In genomic region chr22:45672564-45673481, GRCh38 we compare ENCODE assay signal across 8 cellular contexts. TPM values are rescaled to one million over a fixed set of nuclear protein-coding genes. Genes with fewer than 3 reads are reported as not detected.
DNase-seq lines count a peak whose midpoint lies in the region; TF ChIP-seq lines count a peak whose summit lies in the region.

No MANE protein-coding gene starts in this region.

- POLR2A ChIA-PET in AG04449 (lab: Yijun Ruan, JAX), result interaction anchor here (0.6 kb wide), 2 partner anchors 13 to 174 kb away, joined by 3 to 4 read pairs; no protein-coding TSS in a partner anchor

- peaks cover 28% of the 10 kb centered on the region for H3K4me1 Mint-ChIP-seq in activated naive CD8-positive, alpha-beta T cell treated with anti-CD3 and anti-CD28 coated beads for 36 hours
- H3K4me1 Mint-ChIP-seq in stimulated activated naive CD8-positive, alpha-beta T cell treated with anti-CD3 and anti-CD28 coated beads, Interleukin-15, Interleukin-2, amounts not matched to agents 100 ng/mL and 50 ng/mL, for 24 hours (ENCODE audit: low read depth), result peaks cover 42% of the 10 kb centered on the region

- no peaks in the 10 kb centered on the region for H3K9me3 ChIP-seq in iPS-15b (ENCODE audit: control insufficient read depth, insufficient read depth, low read length)

- H3K27ac Mint-ChIP-seq in activated naive CD8-positive, alpha-beta T cell treated with anti-CD3 and anti-CD28 coated beads for 36 hours, result peak overlapping the region; percentile 86
- H3K27ac Mint-ChIP-seq in stimulated activated naive CD8-positive, alpha-beta T cell treated with anti-CD3 and anti-CD28 coated beads, Interleukin-15, Interleukin-2, amounts not matched to agents 100 ng/mL and 50 ng/mL, for 24 hours, result peak overlapping the region; percentile 91

- peaks cover 7% of the 10 kb centered on the region for H3K4me1 ChIP-seq in iPS-15b (ENCODE audit: control insufficient read depth, insufficient read depth, low read length)

- no peaks in the 10 kb centered on the region for H3K27me3 ChIP-seq in iPS-15b (ENCODE audit: control insufficient read depth, insufficient read depth, low read length)

- CTCF ChIA-PET in AG04449 (lab: Yijun Ruan, JAX), result interaction anchor here (1.1 to 2.2 kb wide), 4 partner anchors 10 to 191 kb away, joined by 3 to 6 read pairs (median 6); no protein-coding TSS in a partner anchor

- peaks cover 5% of the 10 kb centered on the region for H3K27me3 Mint-ChIP-seq in activated naive CD8-positive, alpha-beta T cell treated with anti-CD3 and anti-CD28 coated beads for 36 hours
- H3K27me3 Mint-ChIP-seq in stimulated activated naive CD8-positive, alpha-beta T cell treated with anti-CD3 and anti-CD28 coated beads, Interleukin-15, Interleukin-2, amounts not matched to agents 100 ng/mL and 50 ng/mL, for 24 hours, result no peaks in the 10 kb centered on the region

- H3K9ac ChIP-seq in iPS-15b (ENCODE audit: low read depth, low read length), result peak overlapping the region; percentile 84

- H3K36me3 Mint-ChIP-seq in activated naive CD8-positive, alpha-beta T cell treated with anti-CD3 and anti-CD28 coated beads for 36 hours, result peaks cover 37% of the 10 kb centered on the region
- peaks cover 33% of the 10 kb centered on the region for H3K36me3 Mint-ChIP-seq in stimulated activated naive CD8-positive, alpha-beta T cell treated with anti-CD3 and anti-CD28 coated beads, Interleukin-15, Interleukin-2, amounts not matched to agents 100 ng/mL and 50 ng/mL, for 24 hours (ENCODE audit: low read depth)

- peak overlapping the region; percentile 93 for H3K4me3 Mint-ChIP-seq in activated naive CD8-positive, alpha-beta T cell treated with anti-CD3 and anti-CD28 coated beads for 36 hours
- peak overlapping the region; percentile 90 for H3K4me3 Mint-ChIP-seq in stimulated activated naive CD8-positive, alpha-beta T cell treated with anti-CD3 and anti-CD28 coated beads, Interleukin-15, Interleukin-2, amounts not matched to agents 100 ng/mL and 50 ng/mL, for 24 hours

- no peak for DNase-seq in AG04449 (ENCODE audit: low read depth, low spot score)
- no peak for DNase-seq in HFF-Myc (ENCODE audit: extremely low read depth, low read depth)
- no peak for DNase-seq in activated naive CD8-positive, alpha-beta T cell treated with anti-CD3 and anti-CD28 coated beads for 36 hours
- DNase-seq in AML-193 (lab: John Stamatoyannopoulos, UW), result no peak
- DNase-seq in medulla oblongata (ENCODE audit: extremely low spot score), result no peak
- no peak for DNase-seq in NCI-H1930 (lab: John Stamatoyannopoulos, UW)

- H3K36me3 ChIP-seq in iPS-15b (ENCODE audit: control insufficient read depth, insufficient read depth, low read length), result no peaks in the 10 kb centered on the region

- peak overlapping the region; percentile 91 for H3K4me3 ChIP-seq in AG04449 (ENCODE audit: low read depth, low read length)
- peak overlapping the region; percentile 97 for H3K4me3 ChIP-seq in HFF-Myc (replicated peaks; ENCODE audit: low read depth, low read length)
- H3K4me3 ChIP-seq in iPS-15b (ENCODE audit: low read depth, low read length), result peak overlapping the region; percentile 92

- H3K9me3 Mint-ChIP-seq in activated naive CD8-positive, alpha-beta T cell treated with anti-CD3 and anti-CD28 coated beads for 36 hours, result no peaks in the 10 kb centered on the region
- H3K9me3 Mint-ChIP-seq in stimulated activated naive CD8-positive, alpha-beta T cell treated with anti-CD3 and anti-CD28 coated beads, Interleukin-15, Interleukin-2, amounts not matched to agents 100 ng/mL and 50 ng/mL, for 24 hours, result no peaks in the 10 kb centered on the region

- TF ChIP-seq CTCF in AG04449 (IDR thresholded peaks at IDR 0.05; ENCODE audit: insufficient read depth, low read length, missing control alignments) (no peak), HFF-Myc (IDR thresholded peaks at IDR 0.05; ENCODE audit: low read depth, low read length, missing control alignments) (no peak)

RNA-seq across cellular contexts. Expression of gene ATXN10, which starts 1.2 kb away (rescaled TPM):
- total RNA-seq in activated naive CD8-positive, alpha-beta T cell treated with anti-CD3 and anti-CD28 coated beads for 36 hours, result 100 to 1,000 TPM; 124 to 130 TPM
